1 cellular context compared by ENCODE assay signal in the genomic region with DNA sequence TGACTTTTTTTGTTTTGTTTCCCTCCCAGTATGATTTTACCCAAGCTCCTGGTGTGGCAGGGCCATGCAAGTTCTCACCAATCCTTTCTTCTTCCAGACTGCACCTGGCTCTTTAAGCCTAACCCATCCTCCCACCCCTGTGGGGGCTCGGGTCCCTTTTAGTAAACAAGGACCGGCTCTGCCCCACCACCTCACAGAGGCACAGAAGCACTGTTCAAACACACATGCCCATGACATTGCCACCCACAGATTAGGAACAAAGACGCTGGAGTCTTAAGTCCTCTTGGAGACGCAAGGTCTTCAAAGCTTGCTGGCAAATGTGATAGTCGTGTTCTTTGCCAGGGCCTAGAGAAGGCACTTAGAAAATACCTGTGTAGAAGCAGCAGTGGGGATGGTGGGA.
TF ChIP-seq lines count a peak whose summit lies in the region.

No MANE protein-coding gene starts in this region.

TF ChIP-seq in IMR-90, 13 proteins besides CTCF, POLR2A, EP300 and RAD21:
- TF ChIP-seq NFE2L2 (IDR thresholded peaks at IDR 0.05; ENCODE audit: low read depth, low read length), result no peak
- TF ChIP-seq MAZ (IDR thresholded peaks at IDR 0.05; ENCODE audit: borderline replicate concordance, low read depth, low read length), result no peak
- TF ChIP-seq FOS (IDR thresholded peaks at IDR 0.05; ENCODE audit: low read depth, low read length), result no peak
- TF ChIP-seq, protein P1, sequence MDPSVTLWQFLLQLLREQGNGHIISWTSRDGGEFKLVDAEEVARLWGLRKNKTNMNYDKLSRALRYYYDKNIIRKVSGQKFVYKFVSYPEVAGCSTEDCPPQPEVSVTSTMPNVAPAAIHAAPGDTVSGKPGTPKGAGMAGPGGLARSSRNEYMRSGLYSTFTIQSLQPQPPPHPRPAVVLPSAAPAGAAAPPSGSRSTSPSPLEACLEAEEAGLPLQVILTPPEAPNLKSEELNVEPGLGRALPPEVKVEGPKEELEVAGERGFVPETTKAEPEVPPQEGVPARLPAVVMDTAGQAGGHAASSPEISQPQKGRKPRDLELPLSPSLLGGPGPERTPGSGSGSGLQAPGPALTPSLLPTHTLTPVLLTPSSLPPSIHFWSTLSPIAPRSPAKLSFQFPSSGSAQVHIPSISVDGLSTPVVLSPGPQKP (IDR thresholded peaks at IDR 0.05; ENCODE audit: borderline replicate concordance, low read depth, low read length), result no peak
- no peak for TF ChIP-seq RCOR1 (IDR thresholded peaks at IDR 0.05; ENCODE audit: insufficient replicate concordance, low read length)
- no peak for TF ChIP-seq BHLHE40 (IDR thresholded peaks at IDR 0.05; ENCODE audit: low read depth, low read length)
- no peak for TF ChIP-seq MXI1 (IDR thresholded peaks at IDR 0.05; ENCODE audit: borderline replicate concordance, low read depth, low read length)
- TF ChIP-seq CEBPB (IDR thresholded peaks at IDR 0.05; ENCODE audit: low read depth, low read length), result no peak
- no peak for TF ChIP-seq MAFK (IDR thresholded peaks at IDR 0.05; ENCODE audit: low read depth, low read length)
- no peak for TF ChIP-seq RFX5 (IDR thresholded peaks at IDR 0.05; ENCODE audit: low read depth, low read length)
- TF ChIP-seq, protein P2, sequence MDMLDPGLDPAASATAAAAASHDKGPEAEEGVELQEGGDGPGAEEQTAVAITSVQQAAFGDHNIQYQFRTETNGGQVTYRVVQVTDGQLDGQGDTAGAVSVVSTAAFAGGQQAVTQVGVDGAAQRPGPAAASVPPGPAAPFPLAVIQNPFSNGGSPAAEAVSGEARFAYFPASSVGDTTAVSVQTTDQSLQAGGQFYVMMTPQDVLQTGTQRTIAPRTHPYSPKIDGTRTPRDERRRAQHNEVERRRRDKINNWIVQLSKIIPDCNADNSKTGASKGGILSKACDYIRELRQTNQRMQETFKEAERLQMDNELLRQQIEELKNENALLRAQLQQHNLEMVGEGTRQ (IDR thresholded peaks at IDR 0.05; ENCODE audit: low read depth, low read length), result no peak
- no peak for TF ChIP-seq CHD1 (IDR thresholded peaks at IDR 0.05; ENCODE audit: low read depth, low read length)
- no peak for TF ChIP-seq SMC3 (IDR thresholded peaks at IDR 0.05; ENCODE audit: low read depth, low read length)
